ENCODE assay signal across 8 cellular contexts in genomic region chr10:52488606-52489485, GRCh38.
DNase-seq lines count a peak whose midpoint lies in the region; TF ChIP-seq lines count a peak whose summit lies in the region.

No MANE protein-coding gene starts in this region.

- TF ChIP-seq CTCF in GM13977 (IDR thresholded peaks at IDR 0.05; ENCODE audit: extremely low read depth, insufficient read depth, missing control alignments): peak; percentile 49

- DNase-seq in A172 (ENCODE audit: low spot score) (peak; percentile 45), GM13977 (ENCODE audit: low spot score) (peak; percentile 17), SK-N-DZ (ENCODE audit: low spot score) (peak; percentile 35), germinal center (ENCODE audit: low spot score) (peak; percentile 30), stromal cell of bone marrow (ENCODE audit: low read depth) (peak; percentile 51), COLO668 (lab: John Stamatoyannopoulos, UW; ENCODE audit: unreplicated experiment) (no peak), NCI-H1417 treated with DMSO at 0.1 percent for 48 hours (lab: John Stamatoyannopoulos, UW) (no peak)
- no peak for DNase-seq in stimulated activated CD4-positive, alpha-beta T cell treated with anti-CD3 and anti-CD28 coated beads, Interleukin-15, amount 100 ng/mL, for 24 hours

- in situ Hi-C loops in GM13977 (cut with MboI; ENCODE audit: low pct_unique_long_range_greater_than_20kb, low sequenced_read_pairs, unreplicated experiment): loop anchor here (10.0 kb wide), 1 partner anchor 174 kb away; the partner anchor contains the start of gene DKK1

Comparison
In these comparisons a context has a peak if more than half of its experiments do, and no peak if none do; other contexts are left out.
1. DNase-seq: peak in A172 (single experiment), GM13977 (single experiment), SK-N-DZ (single experiment), germinal center (single experiment) and stromal cell of bone marrow (single experiment); none in COLO668 (single experiment), stimulated activated CD4-positive, alpha-beta T cell treated with anti-CD3 and anti-CD28 coated beads, Interleukin-15, amount 100 ng/mL, for 24 hours (single experiment) and NCI-H1417 treated with DMSO at 0.1 percent for 48 hours (single experiment).